ENCODE assay signal across 1 cellular context in genomic region chr2:378364-378763, GRCh38.
TF ChIP-seq lines count a peak whose summit lies in the region.

No MANE protein-coding gene starts in this region.

TF ChIP-seq in HepG2, 621 proteins besides CTCF, POLR2A, EP300 and RAD21 (continued from another document and continues in another):
- TF ChIP-seq, protein P1, sequence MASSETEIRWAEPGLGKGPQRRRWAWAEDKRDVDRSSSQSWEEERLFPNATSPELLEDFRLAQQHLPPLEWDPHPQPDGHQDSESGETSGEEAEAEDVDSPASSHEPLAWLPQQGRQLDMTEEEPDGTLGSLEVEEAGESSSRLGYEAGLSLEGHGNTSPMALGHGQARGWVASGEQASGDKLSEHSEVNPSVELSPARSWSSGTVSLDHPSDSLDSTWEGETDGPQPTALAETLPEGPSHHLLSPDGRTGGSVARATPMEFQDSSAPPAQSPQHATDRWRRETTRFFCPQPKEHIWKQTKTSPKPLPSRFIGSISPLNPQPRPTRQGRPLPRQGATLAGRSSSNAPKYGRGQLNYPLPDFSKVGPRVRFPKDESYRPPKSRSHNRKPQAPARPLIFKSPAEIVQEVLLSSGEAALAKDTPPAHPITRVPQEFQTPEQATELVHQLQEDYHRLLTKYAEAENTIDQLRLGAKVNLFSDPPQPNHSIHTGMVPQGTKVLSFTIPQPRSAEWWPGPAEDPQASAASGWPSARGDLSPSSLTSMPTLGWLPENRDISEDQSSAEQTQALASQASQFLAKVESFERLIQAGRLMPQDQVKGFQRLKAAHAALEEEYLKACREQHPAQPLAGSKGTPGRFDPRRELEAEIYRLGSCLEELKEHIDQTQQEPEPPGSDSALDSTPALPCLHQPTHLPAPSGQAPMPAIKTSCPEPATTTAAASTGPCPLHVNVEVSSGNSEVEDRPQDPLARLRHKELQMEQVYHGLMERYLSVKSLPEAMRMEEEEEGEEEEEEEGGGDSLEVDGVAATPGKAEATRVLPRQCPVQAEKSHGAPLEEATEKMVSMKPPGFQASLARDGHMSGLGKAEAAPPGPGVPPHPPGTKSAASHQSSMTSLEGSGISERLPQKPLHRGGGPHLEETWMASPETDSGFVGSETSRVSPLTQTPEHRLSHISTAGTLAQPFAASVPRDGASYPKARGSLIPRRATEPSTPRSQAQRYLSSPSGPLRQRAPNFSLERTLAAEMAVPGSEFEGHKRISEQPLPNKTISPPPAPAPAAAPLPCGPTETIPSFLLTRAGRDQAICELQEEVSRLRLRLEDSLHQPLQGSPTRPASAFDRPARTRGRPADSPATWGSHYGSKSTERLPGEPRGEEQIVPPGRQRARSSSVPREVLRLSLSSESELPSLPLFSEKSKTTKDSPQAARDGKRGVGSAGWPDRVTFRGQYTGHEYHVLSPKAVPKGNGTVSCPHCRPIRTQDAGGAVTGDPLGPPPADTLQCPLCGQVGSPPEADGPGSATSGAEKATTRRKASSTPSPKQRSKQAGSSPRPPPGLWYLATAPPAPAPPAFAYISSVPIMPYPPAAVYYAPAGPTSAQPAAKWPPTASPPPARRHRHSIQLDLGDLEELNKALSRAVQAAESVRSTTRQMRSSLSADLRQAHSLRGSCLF (CRISPR knock-in tag; IDR thresholded peaks at IDR 0.05; ENCODE audit: borderline replicate concordance), result no peak
- TF ChIP-seq PAF1 (CRISPR knock-in tag; IDR thresholded peaks at IDR 0.05), result no peak
- TF ChIP-seq ZNF446 (CRISPR knock-in tag; IDR thresholded peaks at IDR 0.05), result no peak
- TF ChIP-seq, protein P2, sequence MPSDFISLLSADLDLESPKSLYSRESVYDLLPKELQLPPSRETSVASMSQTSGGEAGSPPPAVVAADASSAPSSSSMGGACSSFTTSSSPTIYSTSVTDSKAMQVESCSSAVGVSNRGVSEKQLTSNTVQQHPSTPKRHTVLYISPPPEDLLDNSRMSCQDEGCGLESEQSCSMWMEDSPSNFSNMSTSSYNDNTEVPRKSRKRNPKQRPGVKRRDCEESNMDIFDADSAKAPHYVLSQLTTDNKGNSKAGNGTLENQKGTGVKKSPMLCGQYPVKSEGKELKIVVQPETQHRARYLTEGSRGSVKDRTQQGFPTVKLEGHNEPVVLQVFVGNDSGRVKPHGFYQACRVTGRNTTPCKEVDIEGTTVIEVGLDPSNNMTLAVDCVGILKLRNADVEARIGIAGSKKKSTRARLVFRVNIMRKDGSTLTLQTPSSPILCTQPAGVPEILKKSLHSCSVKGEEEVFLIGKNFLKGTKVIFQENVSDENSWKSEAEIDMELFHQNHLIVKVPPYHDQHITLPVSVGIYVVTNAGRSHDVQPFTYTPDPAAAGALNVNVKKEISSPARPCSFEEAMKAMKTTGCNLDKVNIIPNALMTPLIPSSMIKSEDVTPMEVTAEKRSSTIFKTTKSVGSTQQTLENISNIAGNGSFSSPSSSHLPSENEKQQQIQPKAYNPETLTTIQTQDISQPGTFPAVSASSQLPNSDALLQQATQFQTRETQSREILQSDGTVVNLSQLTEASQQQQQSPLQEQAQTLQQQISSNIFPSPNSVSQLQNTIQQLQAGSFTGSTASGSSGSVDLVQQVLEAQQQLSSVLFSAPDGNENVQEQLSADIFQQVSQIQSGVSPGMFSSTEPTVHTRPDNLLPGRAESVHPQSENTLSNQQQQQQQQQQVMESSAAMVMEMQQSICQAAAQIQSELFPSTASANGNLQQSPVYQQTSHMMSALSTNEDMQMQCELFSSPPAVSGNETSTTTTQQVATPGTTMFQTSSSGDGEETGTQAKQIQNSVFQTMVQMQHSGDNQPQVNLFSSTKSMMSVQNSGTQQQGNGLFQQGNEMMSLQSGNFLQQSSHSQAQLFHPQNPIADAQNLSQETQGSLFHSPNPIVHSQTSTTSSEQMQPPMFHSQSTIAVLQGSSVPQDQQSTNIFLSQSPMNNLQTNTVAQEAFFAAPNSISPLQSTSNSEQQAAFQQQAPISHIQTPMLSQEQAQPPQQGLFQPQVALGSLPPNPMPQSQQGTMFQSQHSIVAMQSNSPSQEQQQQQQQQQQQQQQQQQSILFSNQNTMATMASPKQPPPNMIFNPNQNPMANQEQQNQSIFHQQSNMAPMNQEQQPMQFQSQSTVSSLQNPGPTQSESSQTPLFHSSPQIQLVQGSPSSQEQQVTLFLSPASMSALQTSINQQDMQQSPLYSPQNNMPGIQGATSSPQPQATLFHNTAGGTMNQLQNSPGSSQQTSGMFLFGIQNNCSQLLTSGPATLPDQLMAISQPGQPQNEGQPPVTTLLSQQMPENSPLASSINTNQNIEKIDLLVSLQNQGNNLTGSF (CRISPR knock-in tag; IDR thresholded peaks at IDR 0.05), result no peak
- no peak for TF ChIP-seq SPEN (CRISPR knock-in tag; IDR thresholded peaks at IDR 0.05; ENCODE audit: low read depth)
- TF ChIP-seq, protein P3, sequence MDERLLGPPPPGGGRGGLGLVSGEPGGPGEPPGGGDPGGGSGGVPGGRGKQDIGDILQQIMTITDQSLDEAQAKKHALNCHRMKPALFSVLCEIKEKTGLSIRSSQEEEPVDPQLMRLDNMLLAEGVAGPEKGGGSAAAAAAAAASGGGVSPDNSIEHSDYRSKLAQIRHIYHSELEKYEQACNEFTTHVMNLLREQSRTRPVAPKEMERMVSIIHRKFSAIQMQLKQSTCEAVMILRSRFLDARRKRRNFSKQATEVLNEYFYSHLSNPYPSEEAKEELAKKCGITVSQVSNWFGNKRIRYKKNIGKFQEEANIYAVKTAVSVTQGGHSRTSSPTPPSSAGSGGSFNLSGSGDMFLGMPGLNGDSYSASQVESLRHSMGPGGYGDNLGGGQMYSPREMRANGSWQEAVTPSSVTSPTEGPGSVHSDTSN (CRISPR knock-in tag; IDR thresholded peaks at IDR 0.05), result peak; percentile 81
- no peak for TF ChIP-seq MIER3 (CRISPR knock-in tag; IDR thresholded peaks at IDR 0.05; ENCODE audit: borderline replicate concordance)
- no peak for TF ChIP-seq ZNF234 (CRISPR knock-in tag; conservative IDR thresholded peaks at IDR 0.05)
- TF ChIP-seq ZNF20 (CRISPR knock-in tag; IDR thresholded peaks at IDR 0.05), result no peak
- TF ChIP-seq, protein P4, sequence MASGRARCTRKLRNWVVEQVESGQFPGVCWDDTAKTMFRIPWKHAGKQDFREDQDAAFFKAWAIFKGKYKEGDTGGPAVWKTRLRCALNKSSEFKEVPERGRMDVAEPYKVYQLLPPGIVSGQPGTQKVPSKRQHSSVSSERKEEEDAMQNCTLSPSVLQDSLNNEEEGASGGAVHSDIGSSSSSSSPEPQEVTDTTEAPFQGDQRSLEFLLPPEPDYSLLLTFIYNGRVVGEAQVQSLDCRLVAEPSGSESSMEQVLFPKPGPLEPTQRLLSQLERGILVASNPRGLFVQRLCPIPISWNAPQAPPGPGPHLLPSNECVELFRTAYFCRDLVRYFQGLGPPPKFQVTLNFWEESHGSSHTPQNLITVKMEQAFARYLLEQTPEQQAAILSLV (CRISPR knock-in tag; IDR thresholded peaks at IDR 0.05; ENCODE audit: borderline replicate concordance), result no peak
- no peak for TF ChIP-seq NFIB (CRISPR knock-in tag; IDR thresholded peaks at IDR 0.05; ENCODE audit: borderline replicate concordance)
- no peak for TF ChIP-seq ZNF337 (CRISPR knock-in tag; IDR thresholded peaks at IDR 0.05; ENCODE audit: borderline replicate concordance, low read depth)
- TF ChIP-seq RELA (CRISPR knock-in tag; IDR thresholded peaks at IDR 0.05), result no peak
- TF ChIP-seq MTA3 (CRISPR knock-in tag; IDR thresholded peaks at IDR 0.05), result no peak
- TF ChIP-seq NCOA1 (CRISPR knock-in tag; IDR thresholded peaks at IDR 0.05), result no peak
- no peak for TF ChIP-seq ZSCAN20 (CRISPR knock-in tag; IDR thresholded peaks at IDR 0.05; ENCODE audit: borderline replicate concordance)
- TF ChIP-seq THAP11 (CRISPR knock-in tag; IDR thresholded peaks at IDR 0.05), result no peak
- TF ChIP-seq, protein P5, sequence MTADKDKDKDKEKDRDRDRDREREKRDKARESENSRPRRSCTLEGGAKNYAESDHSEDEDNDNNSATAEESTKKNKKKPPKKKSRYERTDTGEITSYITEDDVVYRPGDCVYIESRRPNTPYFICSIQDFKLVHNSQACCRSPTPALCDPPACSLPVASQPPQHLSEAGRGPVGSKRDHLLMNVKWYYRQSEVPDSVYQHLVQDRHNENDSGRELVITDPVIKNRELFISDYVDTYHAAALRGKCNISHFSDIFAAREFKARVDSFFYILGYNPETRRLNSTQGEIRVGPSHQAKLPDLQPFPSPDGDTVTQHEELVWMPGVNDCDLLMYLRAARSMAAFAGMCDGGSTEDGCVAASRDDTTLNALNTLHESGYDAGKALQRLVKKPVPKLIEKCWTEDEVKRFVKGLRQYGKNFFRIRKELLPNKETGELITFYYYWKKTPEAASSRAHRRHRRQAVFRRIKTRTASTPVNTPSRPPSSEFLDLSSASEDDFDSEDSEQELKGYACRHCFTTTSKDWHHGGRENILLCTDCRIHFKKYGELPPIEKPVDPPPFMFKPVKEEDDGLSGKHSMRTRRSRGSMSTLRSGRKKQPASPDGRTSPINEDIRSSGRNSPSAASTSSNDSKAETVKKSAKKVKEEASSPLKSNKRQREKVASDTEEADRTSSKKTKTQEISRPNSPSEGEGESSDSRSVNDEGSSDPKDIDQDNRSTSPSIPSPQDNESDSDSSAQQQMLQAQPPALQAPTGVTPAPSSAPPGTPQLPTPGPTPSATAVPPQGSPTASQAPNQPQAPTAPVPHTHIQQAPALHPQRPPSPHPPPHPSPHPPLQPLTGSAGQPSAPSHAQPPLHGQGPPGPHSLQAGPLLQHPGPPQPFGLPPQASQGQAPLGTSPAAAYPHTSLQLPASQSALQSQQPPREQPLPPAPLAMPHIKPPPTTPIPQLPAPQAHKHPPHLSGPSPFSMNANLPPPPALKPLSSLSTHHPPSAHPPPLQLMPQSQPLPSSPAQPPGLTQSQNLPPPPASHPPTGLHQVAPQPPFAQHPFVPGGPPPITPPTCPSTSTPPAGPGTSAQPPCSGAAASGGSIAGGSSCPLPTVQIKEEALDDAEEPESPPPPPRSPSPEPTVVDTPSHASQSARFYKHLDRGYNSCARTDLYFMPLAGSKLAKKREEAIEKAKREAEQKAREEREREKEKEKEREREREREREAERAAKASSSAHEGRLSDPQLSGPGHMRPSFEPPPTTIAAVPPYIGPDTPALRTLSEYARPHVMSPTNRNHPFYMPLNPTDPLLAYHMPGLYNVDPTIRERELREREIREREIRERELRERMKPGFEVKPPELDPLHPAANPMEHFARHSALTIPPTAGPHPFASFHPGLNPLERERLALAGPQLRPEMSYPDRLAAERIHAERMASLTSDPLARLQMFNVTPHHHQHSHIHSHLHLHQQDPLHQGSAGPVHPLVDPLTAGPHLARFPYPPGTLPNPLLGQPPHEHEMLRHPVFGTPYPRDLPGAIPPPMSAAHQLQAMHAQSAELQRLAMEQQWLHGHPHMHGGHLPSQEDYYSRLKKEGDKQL (CRISPR knock-in tag; IDR thresholded peaks at IDR 0.05; ENCODE audit: low read depth), result peak; percentile 26; the same call in 1 of the 2 replicates
- no peak for TF ChIP-seq ZC3H4 (CRISPR knock-in tag; IDR thresholded peaks at IDR 0.05; ENCODE audit: borderline replicate concordance)
- TF ChIP-seq, protein P6, sequence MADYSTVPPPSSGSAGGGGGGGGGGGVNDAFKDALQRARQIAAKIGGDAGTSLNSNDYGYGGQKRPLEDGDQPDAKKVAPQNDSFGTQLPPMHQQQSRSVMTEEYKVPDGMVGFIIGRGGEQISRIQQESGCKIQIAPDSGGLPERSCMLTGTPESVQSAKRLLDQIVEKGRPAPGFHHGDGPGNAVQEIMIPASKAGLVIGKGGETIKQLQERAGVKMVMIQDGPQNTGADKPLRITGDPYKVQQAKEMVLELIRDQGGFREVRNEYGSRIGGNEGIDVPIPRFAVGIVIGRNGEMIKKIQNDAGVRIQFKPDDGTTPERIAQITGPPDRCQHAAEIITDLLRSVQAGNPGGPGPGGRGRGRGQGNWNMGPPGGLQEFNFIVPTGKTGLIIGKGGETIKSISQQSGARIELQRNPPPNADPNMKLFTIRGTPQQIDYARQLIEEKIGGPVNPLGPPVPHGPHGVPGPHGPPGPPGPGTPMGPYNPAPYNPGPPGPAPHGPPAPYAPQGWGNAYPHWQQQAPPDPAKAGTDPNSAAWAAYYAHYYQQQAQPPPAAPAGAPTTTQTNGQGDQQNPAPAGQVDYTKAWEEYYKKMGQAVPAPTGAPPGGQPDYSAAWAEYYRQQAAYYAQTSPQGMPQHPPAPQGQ (CRISPR knock-in tag; IDR thresholded peaks at IDR 0.05; ENCODE audit: borderline replicate concordance), result no peak
- peak; percentile 80 for TF ChIP-seq NCOA2 (CRISPR knock-in tag; IDR thresholded peaks at IDR 0.05)
- TF ChIP-seq GATAD2A (CRISPR knock-in tag; IDR thresholded peaks at IDR 0.05), result peak; percentile 40; the same call in 1 of the 2 replicates
- TF ChIP-seq ZNF841 (CRISPR knock-in tag; IDR thresholded peaks at IDR 0.05; ENCODE audit: borderline replicate concordance), result no peak
- peak; percentile 51 for TF ChIP-seq FOXA3 (CRISPR knock-in tag; IDR thresholded peaks at IDR 0.05)
- no peak for TF ChIP-seq SP5 (CRISPR knock-in tag; IDR thresholded peaks at IDR 0.05; ENCODE audit: borderline replicate concordance, low read depth)
- TF ChIP-seq NFIC (IDR thresholded peaks at IDR 0.05; ENCODE audit: low read length), result peak; percentile 74
- TF ChIP-seq PHF21A (CRISPR knock-in tag; IDR thresholded peaks at IDR 0.05), result no peak
- no peak for TF ChIP-seq RXRA (CRISPR knock-in tag; IDR thresholded peaks at IDR 0.05)
- TF ChIP-seq, protein P7, sequence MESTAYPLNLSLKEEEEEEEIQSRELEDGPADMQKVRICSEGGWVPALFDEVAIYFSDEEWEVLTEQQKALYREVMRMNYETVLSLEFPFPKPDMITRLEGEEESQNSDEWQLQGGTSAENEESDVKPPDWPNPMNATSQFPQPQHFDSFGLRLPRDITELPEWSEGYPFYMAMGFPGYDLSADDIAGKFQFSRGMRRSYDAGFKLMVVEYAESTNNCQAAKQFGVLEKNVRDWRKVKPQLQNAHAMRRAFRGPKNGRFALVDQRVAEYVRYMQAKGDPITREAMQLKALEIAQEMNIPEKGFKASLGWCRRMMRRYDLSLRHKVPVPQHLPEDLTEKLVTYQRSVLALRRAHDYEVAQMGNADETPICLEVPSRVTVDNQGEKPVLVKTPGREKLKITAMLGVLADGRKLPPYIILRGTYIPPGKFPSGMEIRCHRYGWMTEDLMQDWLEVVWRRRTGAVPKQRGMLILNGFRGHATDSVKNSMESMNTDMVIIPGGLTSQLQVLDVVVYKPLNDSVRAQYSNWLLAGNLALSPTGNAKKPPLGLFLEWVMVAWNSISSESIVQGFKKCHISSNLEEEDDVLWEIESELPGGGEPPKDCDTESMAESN (CRISPR knock-in tag; conservative IDR thresholded peaks at IDR 0.05), result no peak
